Comparison of ENCODE assay signal across 15 cellular contexts in the genomic region with DNA sequence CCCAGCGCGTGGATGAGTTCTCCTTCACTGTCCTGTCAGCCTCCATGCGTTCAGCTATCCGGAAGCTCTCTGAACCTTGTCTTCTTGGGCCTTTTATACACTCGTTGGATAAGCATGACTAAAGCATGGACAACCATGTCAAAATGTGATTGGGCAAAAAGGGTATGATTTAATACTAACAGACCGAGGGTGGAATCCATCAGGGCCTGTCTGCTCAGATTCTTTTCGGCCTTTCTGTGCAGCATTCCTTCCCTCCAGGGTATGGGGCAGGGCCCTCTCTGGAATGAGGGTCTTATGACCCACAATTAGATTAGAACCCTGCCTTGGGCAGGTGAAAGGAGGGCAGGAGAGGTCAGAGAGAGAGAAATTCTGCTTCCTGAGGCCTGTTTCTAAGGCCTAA. TPM values are rescaled to one million over a fixed set of nuclear protein-coding genes. Genes with fewer than 3 reads are reported as not detected.
DNase-seq lines count a peak whose midpoint lies in the region; ATAC-seq and TF ChIP-seq lines count a peak whose summit lies in the region.
"Had no signal": no experiment of that assay in that cellular context is flagged by ENCODE, and none has a peak within 500 bp of the region (broad histone marks: within the 10 kb centered on the region; RNA-seq: fewer than 3 reads in every experiment).

No MANE protein-coding gene starts in this region.

- no peak overlapping the region for H3K4me3 Mint-ChIP-seq in activated CD8-positive, alpha-beta T cell treated with anti-CD3 and anti-CD28 coated beads for 36 hours
- no peak overlapping the region for H3K4me3 Mint-ChIP-seq in activated CD8-positive, alpha-beta T cell treated with anti-CD3 and anti-CD28 coated beads, Interleukin-2, amount 10 ng/mL, durations not matched to agents 7 days and 5 days
- no peak overlapping the region for H3K4me3 Mint-ChIP-seq in activated naive CD8-positive, alpha-beta T cell treated with anti-CD3 and anti-CD28 coated beads for 36 hours
- H3K4me3 Mint-ChIP-seq: H9 had no signal

- TF ChIP-seq CTCF in activated CD8-positive, alpha-beta T cell treated with anti-CD3 and anti-CD28 coated beads for 36 hours (IDR thresholded peaks at IDR 0.05) = no peak

- H3K4me1 Mint-ChIP-seq in activated CD8-positive, alpha-beta T cell treated with anti-CD3 and anti-CD28 coated beads for 36 hours (ENCODE audit: low read depth) = peaks cover 75% of the 10 kb centered on the region
- H3K4me1 Mint-ChIP-seq in activated CD8-positive, alpha-beta T cell treated with anti-CD3 and anti-CD28 coated beads, Interleukin-2, amount 10 ng/mL, durations not matched to agents 7 days and 5 days (ENCODE audit: low read depth) = peaks cover 88% of the 10 kb centered on the region
- H3K4me1 Mint-ChIP-seq in activated naive CD8-positive, alpha-beta T cell treated with anti-CD3 and anti-CD28 coated beads for 36 hours = peaks cover 72% of the 10 kb centered on the region

- no peaks in the 10 kb centered on the region for H3K9me3 Mint-ChIP-seq in activated CD8-positive, alpha-beta T cell treated with anti-CD3 and anti-CD28 coated beads for 36 hours
- no peaks in the 10 kb centered on the region for H3K9me3 Mint-ChIP-seq in activated CD8-positive, alpha-beta T cell treated with anti-CD3 and anti-CD28 coated beads, Interleukin-2, amount 10 ng/mL, durations not matched to agents 7 days and 5 days (ENCODE audit: insufficient read depth)
- H3K9me3 Mint-ChIP-seq in activated naive CD8-positive, alpha-beta T cell treated with anti-CD3 and anti-CD28 coated beads for 36 hours = peaks cover 1% of the 10 kb centered on the region
- H3K9me3 Mint-ChIP-seq: H9, IgD-negative memory B cell had no signal

- no peaks in the 10 kb centered on the region for H3K27me3 Mint-ChIP-seq in activated CD8-positive, alpha-beta T cell treated with anti-CD3 and anti-CD28 coated beads for 36 hours
- H3K27me3 Mint-ChIP-seq in activated CD8-positive, alpha-beta T cell treated with anti-CD3 and anti-CD28 coated beads, Interleukin-2, amount 10 ng/mL, durations not matched to agents 7 days and 5 days (ENCODE audit: low read depth) = no peaks in the 10 kb centered on the region
- no peaks in the 10 kb centered on the region for H3K27me3 Mint-ChIP-seq in activated naive CD8-positive, alpha-beta T cell treated with anti-CD3 and anti-CD28 coated beads for 36 hours

- H3K36me3 Mint-ChIP-seq in activated CD8-positive, alpha-beta T cell treated with anti-CD3 and anti-CD28 coated beads for 36 hours (ENCODE audit: low read depth) = no peaks in the 10 kb centered on the region
- H3K36me3 Mint-ChIP-seq in activated CD8-positive, alpha-beta T cell treated with anti-CD3 and anti-CD28 coated beads, Interleukin-2, amount 10 ng/mL, durations not matched to agents 7 days and 5 days (ENCODE audit: low read depth) = peaks cover 16% of the 10 kb centered on the region
- peaks cover 1% of the 10 kb centered on the region for H3K36me3 Mint-ChIP-seq in activated naive CD8-positive, alpha-beta T cell treated with anti-CD3 and anti-CD28 coated beads for 36 hours

- CTCF ChIA-PET in activated CD8-positive, alpha-beta T cell treated with anti-CD3 and anti-CD28 coated beads for 36 hours (lab: Charles Lee) = no interaction called here
- CTCF ChIA-PET in activated CD8-positive, alpha-beta T cell treated with anti-CD3 and anti-CD28 coated beads, Interleukin-2, amount 10 ng/mL, durations not matched to agents 7 days and 5 days (lab: Charles Lee) = no interaction called here

- H3K27ac Mint-ChIP-seq in activated CD8-positive, alpha-beta T cell treated with anti-CD3 and anti-CD28 coated beads for 36 hours = peak overlapping the region; percentile 22
- H3K27ac Mint-ChIP-seq in activated CD8-positive, alpha-beta T cell treated with anti-CD3 and anti-CD28 coated beads, Interleukin-2, amount 10 ng/mL, durations not matched to agents 7 days and 5 days = no peak overlapping the region
- H3K27ac Mint-ChIP-seq in activated naive CD8-positive, alpha-beta T cell treated with anti-CD3 and anti-CD28 coated beads for 36 hours = peak overlapping the region; percentile 59
- H3K27ac Mint-ChIP-seq: H9, IgD-negative memory B cell had no signal

- ATAC-seq in activated CD8-positive, alpha-beta T cell treated with anti-CD3 and anti-CD28 coated beads for 36 hours = no peak
- no peak for ATAC-seq in activated CD8-positive, alpha-beta T cell treated with anti-CD3 and anti-CD28 coated beads, Interleukin-2, amount 10 ng/mL, durations not matched to agents 7 days and 5 days
- ATAC-seq in GM21515 (IDR thresholded peaks at IDR 0.05; ENCODE audit: unreplicated experiment) = no peak
- ATAC-seq: GM12878 had no signal

- intact Hi-C loops in activated CD8-positive, alpha-beta T cell treated with anti-CD3 and anti-CD28 coated beads for 36 hours (cut with micrococcal nuclease) = loop anchor here (10.0 kb wide), 1 partner anchor 201 kb away; a partner anchor contains a TSS

- POLR2A ChIA-PET in activated CD8-positive, alpha-beta T cell treated with anti-CD3 and anti-CD28 coated beads for 36 hours (lab: Charles Lee) = interaction anchor here (0.6 to 17.7 kb wide), 2 partner anchors 17 to 213 kb away, joined by 3 to 239 read pairs; a partner anchor contains a TSS
- POLR2A ChIA-PET in activated CD8-positive, alpha-beta T cell treated with anti-CD3 and anti-CD28 coated beads, Interleukin-2, amount 10 ng/mL, durations not matched to agents 7 days and 5 days (lab: Charles Lee) = interaction anchor here (1.3 kb wide), 1 partner anchor 14 kb away, joined by 5 read pairs; a partner anchor contains a TSS

- DNase-seq in activated CD8-positive, alpha-beta T cell treated with anti-CD3 and anti-CD28 coated beads for 36 hours = no peak
- DNase-seq in activated CD8-positive, alpha-beta T cell treated with anti-CD3 and anti-CD28 coated beads, Interleukin-2, amount 10 ng/mL, durations not matched to agents 7 days and 5 days = no peak
- no peak for DNase-seq in activated naive CD8-positive, alpha-beta T cell treated with anti-CD3 and anti-CD28 coated beads for 36 hours
- DNase-seq in mesenteric fat pad (ENCODE audit: low spot score) (peak; percentile 8), GM03348 (ENCODE audit: low spot score) (no peak), KG1 (lab: John Stamatoyannopoulos, UW) (no peak)
- DNase-seq: 8988T, AML-193, DMS53, GOT3, H9 had no signal

RNA-seq across cellular contexts. Expression of a gene that starts 14.0 kb away (rescaled TPM):
- total RNA-seq in activated CD8-positive, alpha-beta T cell treated with anti-CD3 and anti-CD28 coated beads for 36 hours = 100 to 1,000 TPM; 156 to 158 TPM
- total RNA-seq in activated CD8-positive, alpha-beta T cell treated with anti-CD3 and anti-CD28 coated beads, Interleukin-2, amount 10 ng/mL, durations not matched to agents 7 days and 5 days = 100 to 1,000 TPM; 275 to 301 TPM
- total RNA-seq in activated naive CD8-positive, alpha-beta T cell treated with anti-CD3 and anti-CD28 coated beads for 36 hours = 10 to 100 TPM; 16.4 to 18.1 TPM
- total RNA-seq in mesenteric fat pad = 4.0 TPM
- total RNA-seq: H9, HT-29 had no signal

RNA-seq across cellular contexts. Expression of a gene that starts 25.5 kb away (rescaled TPM):
- under 1 TPM; 0.38 to 0.70 TPM for total RNA-seq in activated CD8-positive, alpha-beta T cell treated with anti-CD3 and anti-CD28 coated beads for 36 hours
- 1 to 10 TPM; 1.1 TPM for total RNA-seq in activated CD8-positive, alpha-beta T cell treated with anti-CD3 and anti-CD28 coated beads, Interleukin-2, amount 10 ng/mL, durations not matched to agents 7 days and 5 days
- under 1 TPM in 1 of 2 experiments, not detected in 1; 0.18 TPM for total RNA-seq in activated naive CD8-positive, alpha-beta T cell treated with anti-CD3 and anti-CD28 coated beads for 36 hours
- not detected for total RNA-seq in mesenteric fat pad
- total RNA-seq: H9, HT-29 had no signal

RNA-seq across cellular contexts. Expression of a gene that starts 36.4 kb away (rescaled TPM):
- total RNA-seq in activated CD8-positive, alpha-beta T cell treated with anti-CD3 and anti-CD28 coated beads for 36 hours = 10 to 100 TPM; 12.6 to 16.0 TPM
- 10 to 100 TPM; 13.9 to 14.4 TPM for total RNA-seq in activated CD8-positive, alpha-beta T cell treated with anti-CD3 and anti-CD28 coated beads, Interleukin-2, amount 10 ng/mL, durations not matched to agents 7 days and 5 days
- 1 to 10 TPM; 4.3 to 5.6 TPM for total RNA-seq in activated naive CD8-positive, alpha-beta T cell treated with anti-CD3 and anti-CD28 coated beads for 36 hours
- not detected for total RNA-seq in mesenteric fat pad

RNA-seq across cellular contexts. Expression of a gene that starts 49.3 kb away (rescaled TPM):
- not detected for total RNA-seq in activated CD8-positive, alpha-beta T cell treated with anti-CD3 and anti-CD28 coated beads for 36 hours
- total RNA-seq in activated CD8-positive, alpha-beta T cell treated with anti-CD3 and anti-CD28 coated beads, Interleukin-2, amount 10 ng/mL, durations not matched to agents 7 days and 5 days = not detected
- total RNA-seq in activated naive CD8-positive, alpha-beta T cell treated with anti-CD3 and anti-CD28 coated beads for 36 hours = not detected
- total RNA-seq in mesenteric fat pad = not detected
- total RNA-seq: GM12878, H9, HT-29 had no signal

Comparison
In these comparisons a context has a peak if more than half of its experiments do, and no peak if none do; other contexts are left out.
1. RNA of a gene that starts 14.0 kb away (total RNA-seq): 275 to 301 TPM in activated CD8-positive, alpha-beta T cell treated with anti-CD3 and anti-CD28 coated beads, Interleukin-2, amount 10 ng/mL, durations not matched to agents 7 days and 5 days and 156 to 158 TPM in activated CD8-positive, alpha-beta T cell treated with anti-CD3 and anti-CD28 coated beads for 36 hours; 16.4 to 18.1 TPM in activated naive CD8-positive, alpha-beta T cell treated with anti-CD3 and anti-CD28 coated beads for 36 hours and 4.0 TPM in mesenteric fat pad (single experiment); every median in the first group is over 4 times any median in the second.